21 cellular contexts compared by ENCODE assay signal in genomic region chr12:125332900-125333299, GRCh38.
A peak's percentile ranks its signal among the peaks of the same experiment; 100 is the strongest.
DNase-seq lines count a peak whose midpoint lies in the region; ATAC-seq and TF ChIP-seq lines count a peak whose summit lies in the region.
"Had no signal": no experiment of that assay in that cellular context is flagged by ENCODE, and none has a peak within 500 bp of the region (broad histone marks: within the 10 kb centered on the region; RNA-seq: fewer than 3 reads in every experiment).

No MANE protein-coding gene starts in this region.

- H3K9me3 Mint-ChIP-seq in MCF 10A (ENCODE audit: unreplicated experiment), result no peaks in the 10 kb centered on the region
- no peaks in the 10 kb centered on the region for H3K9me3 Mint-ChIP-seq in endothelial cell (ENCODE audit: unreplicated experiment)
- H3K9me3 Mint-ChIP-seq in glutamatergic neuron (ENCODE audit: unreplicated experiment), result peaks cover 5% of the 10 kb centered on the region
- H3K9me3 Mint-ChIP-seq: activated CD4-positive, alpha-beta memory T cell treated with anti-CD3 and anti-CD28 coated beads, Interleukin-2, amount 10 ng/mL, durations not matched to agents 7 days and 5 days; activated naive CD8-positive, alpha-beta T cell treated with anti-CD3 and anti-CD28 coated beads, Interleukin-2, amount 10 ng/mL, durations not matched to agents 7 days and 5 days; natural killer cell treated with Interleukin-12 subunit alpha and Interleukin-12 subunit beta and Interleukin-15 and Interleukin-18, amount 100 ng/mL, for 72 hours had no signal

- H3K27me3 Mint-ChIP-seq in MCF 10A (ENCODE audit: insufficient read depth, unreplicated experiment), result peaks cover 39% of the 10 kb centered on the region
- H3K27me3 Mint-ChIP-seq in endothelial cell (ENCODE audit: unreplicated experiment), result peaks cover 6% of the 10 kb centered on the region
- H3K27me3 Mint-ChIP-seq in glutamatergic neuron (ENCODE audit: unreplicated experiment), result peaks cover 2% of the 10 kb centered on the region

- no peaks in the 10 kb centered on the region for H3K4me1 ChIP-seq in mammary epithelial cell (ENCODE audit: insufficient read depth, low read length)
- H3K4me1 ChIP-seq in Panc1 (ENCODE audit: control insufficient read depth, insufficient read depth, low read length), result no peaks in the 10 kb centered on the region

- H3K79me2 ChIP-seq in mammary epithelial cell (ENCODE audit: insufficient read depth, low read length), result no peaks in the 10 kb centered on the region

- H3K36me3 ChIP-seq in mammary epithelial cell (ENCODE audit: insufficient read depth, low read length), result no peaks in the 10 kb centered on the region
- no peaks in the 10 kb centered on the region for H3K36me3 ChIP-seq in Panc1 (ENCODE audit: control insufficient read depth, insufficient read depth, low read length)
- H3K36me3 ChIP-seq: heart right ventricle had no signal

- dilution Hi-C loops in mammary epithelial cell (cut with HindIII; ENCODE audit: low sequenced_read_pairs), result no loop called here

- BruUV-seq in MCF 10A (replicated peaks; lab: Mats Ljungman, UMichigan), result no TSS peak
- no TSS peak for BruUV-seq in mammary epithelial cell (replicated peaks; lab: Mats Ljungman, UMichigan)
- no TSS peak for BruUV-seq in Panc1 (replicated peaks; lab: Mats Ljungman, UMichigan)

- H3K27me3 ChIP-seq in mammary epithelial cell (ENCODE audit: insufficient read depth, low read length) (no peaks in the 10 kb centered on the region), Panc1 (ENCODE audit: control insufficient read depth, insufficient read depth, low read length) (peaks cover 8% of the 10 kb centered on the region)

- no peaks in the 10 kb centered on the region for H3K36me3 Mint-ChIP-seq in MCF 10A (ENCODE audit: insufficient read depth, unreplicated experiment)
- no peaks in the 10 kb centered on the region for H3K36me3 Mint-ChIP-seq in endothelial cell (ENCODE audit: low read depth, unreplicated experiment)
- H3K36me3 Mint-ChIP-seq in glutamatergic neuron (ENCODE audit: unreplicated experiment), result peaks cover 7% of the 10 kb centered on the region
- H3K36me3 Mint-ChIP-seq: activated naive CD8-positive, alpha-beta T cell treated with anti-CD3 and anti-CD28 coated beads, Interleukin-2, amount 10 ng/mL, durations not matched to agents 7 days and 5 days; CD4-positive, CD25-positive, alpha-beta regulatory T cell; IgD-negative memory B cell; natural killer cell treated with Interleukin-12 subunit alpha and Interleukin-12 subunit beta and Interleukin-15 and Interleukin-18, amount 100 ng/mL, for 72 hours had no signal

- H3K27ac ChIP-seq in mammary epithelial cell (ENCODE audit: insufficient read depth, low read depth, low read length) (no peak overlapping the region), Panc1 (ENCODE audit: low read length) (no peak overlapping the region)
- H3K27ac ChIP-seq: heart right ventricle had no signal

- intact Hi-C loops in MCF 10A (cut with micrococcal nuclease), result loop anchor here (10.0 kb wide), 1 partner anchor 1542 kb away; no protein-coding TSS in a partner anchor
- intact Hi-C loops in mammary epithelial cell (cut with micrococcal nuclease), result loop anchor here (5.0 kb wide), 1 partner anchor 151 kb away; no protein-coding TSS in a partner anchor
- intact Hi-C loops in Panc1 (cut with micrococcal nuclease; ENCODE audit: unreplicated experiment), result no loop called here

- H3K9me3 ChIP-seq in mammary epithelial cell (replicated peaks; ENCODE audit: insufficient read depth, low read length), result no peaks in the 10 kb centered on the region
- H3K9me3 ChIP-seq in Panc1 (ENCODE audit: control insufficient read depth, insufficient read depth, low read depth, low read length), result no peaks in the 10 kb centered on the region

- POLR2A ChIA-PET in MCF 10A (lab: Yijun Ruan, JAX) (no interaction called here), Panc1 (lab: Charles Lee) (interaction anchor here (0.6 kb wide), 1 partner anchor 333 kb away, joined by 6 read pairs; no protein-coding TSS in a partner anchor)

- TF ChIP-seq CTCF in MCF 10A (IDR thresholded peaks at IDR 0.05; ENCODE audit: unreplicated experiment) (peak; percentile 23), mammary epithelial cell (conservative IDR thresholded peaks at IDR 0.05 in 1 of 2, IDR thresholded peaks at IDR 0.05 in 1 of 2; ENCODE audit: extremely low read depth in 1 of 2, insufficient read depth in 1 of 2, low read depth in 1 of 2, low read length in 2 of 2) (no peak), Panc1 (IDR thresholded peaks at IDR 0.05) (peak; percentile 50), endothelial cell (IDR thresholded peaks at IDR 0.05; ENCODE audit: unreplicated experiment) (peak; percentile 57), glutamatergic neuron (IDR thresholded peaks at IDR 0.05; ENCODE audit: partially characterized antibody, unreplicated experiment) (no peak)

- CTCF ChIA-PET in MCF 10A (lab: Yijun Ruan, JAX), result interaction anchor here (0.6 to 3.5 kb wide), 7 partner anchors 11 to 1465 kb away, joined by 3 to 18 read pairs (median 3); no protein-coding TSS in a partner anchor
- CTCF ChIA-PET in mammary epithelial cell (lab: Charles Lee; ENCODE audit: low non-redundant PET), result no interaction called here
- CTCF ChIA-PET in Panc1 (lab: Charles Lee), result no interaction called here

- in situ Hi-C loops in mammary epithelial cell (cut with MboI; ENCODE audit: low sequenced_read_pairs in 2 of 2) (no loop called here), Panc1 (cut with HindIII; ENCODE audit: low pct_unique_long_range_greater_than_20kb, low sequenced_read_pairs) (no loop called here)

- H3K4me3 Mint-ChIP-seq in MCF 10A (ENCODE audit: unreplicated experiment) (no peak overlapping the region), endothelial cell (ENCODE audit: unreplicated experiment) (no peak overlapping the region), glutamatergic neuron (ENCODE audit: unreplicated experiment) (no peak overlapping the region)
- H3K4me3 Mint-ChIP-seq: activated CD4-positive, alpha-beta memory T cell treated with anti-CD3 and anti-CD28 coated beads, Interleukin-2, amount 10 ng/mL, durations not matched to agents 7 days and 5 days; activated naive CD8-positive, alpha-beta T cell treated with anti-CD3 and anti-CD28 coated beads, Interleukin-2, amount 10 ng/mL, durations not matched to agents 7 days and 5 days; CD4-positive, CD25-positive, alpha-beta regulatory T cell; natural killer cell treated with Interleukin-12 subunit alpha and Interleukin-12 subunit beta and Interleukin-15 and Interleukin-18, amount 100 ng/mL, for 72 hours had no signal

- H3K27ac Mint-ChIP-seq in MCF 10A (ENCODE audit: low read depth, unreplicated experiment) (no peak overlapping the region), endothelial cell (ENCODE audit: unreplicated experiment) (no peak overlapping the region), glutamatergic neuron (ENCODE audit: unreplicated experiment) (no peak overlapping the region)
- H3K27ac Mint-ChIP-seq: activated CD4-positive, alpha-beta memory T cell treated with anti-CD3 and anti-CD28 coated beads, Interleukin-2, amount 10 ng/mL, durations not matched to agents 7 days and 5 days; activated naive CD8-positive, alpha-beta T cell treated with anti-CD3 and anti-CD28 coated beads, Interleukin-2, amount 10 ng/mL, durations not matched to agents 7 days and 5 days; CD4-positive, CD25-positive, alpha-beta regulatory T cell; IgD-negative memory B cell; natural killer cell treated with Interleukin-12 subunit alpha and Interleukin-12 subunit beta and Interleukin-15 and Interleukin-18, amount 100 ng/mL, for 72 hours had no signal

- 49% methylated on average over 11 of the region's 11 CpGs for WGBS in mammary epithelial cell (ENCODE audit: low coverage, missing lambda C conversion rate)

- H3K4me2 ChIP-seq in mammary epithelial cell (ENCODE audit: insufficient read depth, low read depth, low read length), result no peak overlapping the region

- H3K4me3 ChIP-seq in mammary epithelial cell (replicated peaks in 1 of 3; ENCODE audit: insufficient read depth in 1 of 3, low read depth in 2 of 3, low read length in 3 of 3) (no peak overlapping the region), Panc1 (ENCODE audit: low read depth in 2 of 2, low read length in 2 of 2) (no peak overlapping the region)
- H3K4me3 ChIP-seq: heart right ventricle had no signal

- no peak for DNase-seq in MCF 10A (ENCODE audit: unreplicated experiment)
- DNase-seq in mammary epithelial cell, result no peak
- DNase-seq in Panc1 (ENCODE audit: low read depth, low spot score), result no peak
- no peak for DNase-seq in endothelial cell (ENCODE audit: low spot score)
- DNase-seq in NCI-H446 (lab: John Stamatoyannopoulos, UW), result no peak
- no peak for DNase-seq in activated T-cell treated with anti-CD3 and anti-CD28 coated beads for 4 hours
- DNase-seq in NCI-H2081 (lab: John Stamatoyannopoulos, UW), result no peak
- DNase-seq in glutamatergic neuron, result no peak
- DNase-seq: activated CD4-positive, alpha-beta memory T cell treated with anti-CD3 and anti-CD28 coated beads, Interleukin-2, amount 10 ng/mL, durations not matched to agents 7 days and 5 days; activated naive CD8-positive, alpha-beta T cell treated with anti-CD3 and anti-CD28 coated beads, Interleukin-2, amount 10 ng/mL, durations not matched to agents 7 days and 5 days; activated T-cell treated with anti-CD3 and anti-CD28 coated beads, Interleukin-2, amount 50 U/mL, for 48 hours; CD4-positive, CD25-positive, alpha-beta regulatory T cell; DMS79 treated with DMSO at 0.1 percent for 48 hours; heart right ventricle; NCI-H1092; NCI-H774; stimulated activated CD4-positive, alpha-beta T cell treated with anti-CD3 and anti-CD28 coated beads, Interleukin-15, amount 100 ng/mL, for 24 hours; stimulated activated naive CD4-positive, alpha-beta T cell treated with Interleukin-2 at 50 U/mL for 16 hours; trophoblast cell had no signal

- H3K9ac ChIP-seq in mammary epithelial cell (ENCODE audit: insufficient read depth, low read length), result no peak overlapping the region

- no peak overlapping the region for H2AFZ ChIP-seq in mammary epithelial cell (ENCODE audit: low read depth, low read length)

- ATAC-seq in Panc1, result no peak
- ATAC-seq: heart right ventricle; natural killer cell treated with Interleukin-12 subunit alpha and Interleukin-12 subunit beta and Interleukin-15 and Interleukin-18, amount 100 ng/mL, for 72 hours had no signal

- no peaks in the 10 kb centered on the region for H4K20me1 ChIP-seq in mammary epithelial cell (ENCODE audit: insufficient read depth, low read length)

- no peaks in the 10 kb centered on the region for H3K4me1 Mint-ChIP-seq in MCF 10A (ENCODE audit: insufficient read depth, unreplicated experiment)
- no peaks in the 10 kb centered on the region for H3K4me1 Mint-ChIP-seq in endothelial cell (ENCODE audit: unreplicated experiment)
- H3K4me1 Mint-ChIP-seq in glutamatergic neuron (ENCODE audit: low read depth, unreplicated experiment), result peaks cover 3% of the 10 kb centered on the region
- H3K4me1 Mint-ChIP-seq: activated CD4-positive, alpha-beta memory T cell treated with anti-CD3 and anti-CD28 coated beads, Interleukin-2, amount 10 ng/mL, durations not matched to agents 7 days and 5 days; activated naive CD8-positive, alpha-beta T cell treated with anti-CD3 and anti-CD28 coated beads, Interleukin-2, amount 10 ng/mL, durations not matched to agents 7 days and 5 days; CD4-positive, CD25-positive, alpha-beta regulatory T cell had no signal

Comparison
In these comparisons a context has a peak if more than half of its experiments do, and no peak if none do; other contexts are left out.
1. CTCF ChIP-seq: peak in MCF 10A (single experiment), Panc1 (single experiment) and endothelial cell (single experiment); none in mammary epithelial cell (0 of 2) and glutamatergic neuron (single experiment).